ENCODE assay signal across 10 cellular contexts in the genomic region with DNA sequence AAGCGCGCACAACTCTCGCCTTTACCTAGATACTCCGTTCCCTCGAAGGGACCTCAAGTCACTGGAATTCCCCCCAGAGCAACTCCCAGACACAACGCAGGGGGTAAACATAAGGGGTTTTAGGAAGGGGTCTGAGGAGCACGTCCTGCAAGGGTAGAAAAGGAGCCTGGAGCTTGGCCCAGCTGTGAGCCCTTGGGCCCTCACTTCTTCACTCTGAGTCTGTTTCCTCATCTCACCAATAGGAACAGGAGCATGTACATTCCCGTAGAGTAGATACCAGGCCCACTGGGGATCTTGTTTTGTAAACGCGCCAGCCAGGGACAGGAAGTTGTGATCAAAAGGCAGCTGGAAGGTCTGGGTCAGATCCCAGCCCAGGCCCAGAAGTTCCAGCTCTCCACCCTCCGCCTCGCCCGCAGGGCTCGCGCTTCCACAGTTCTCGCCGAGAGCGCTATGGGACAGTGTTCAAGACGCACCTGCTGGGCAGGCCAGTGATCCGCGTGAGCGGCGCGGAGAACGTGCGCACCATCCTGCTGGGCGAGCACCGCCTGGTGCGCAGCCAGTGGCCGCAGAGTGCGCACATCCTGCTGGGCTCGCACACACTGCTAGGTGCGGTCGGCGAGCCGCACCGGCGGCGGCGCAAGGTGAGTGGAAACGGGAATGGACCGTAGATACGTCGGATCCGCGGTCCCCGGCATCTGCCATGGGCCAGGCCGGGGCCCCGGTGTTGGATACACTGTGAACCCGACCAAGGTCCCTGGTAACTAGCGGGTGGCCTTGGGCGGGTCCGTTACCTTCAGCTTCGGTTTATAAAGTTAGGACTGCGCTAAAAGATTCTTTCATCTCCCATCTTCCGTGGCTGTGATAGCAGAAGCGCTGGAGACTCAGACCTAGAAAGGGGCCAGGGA. TPM values are rescaled to one million over a fixed set of nuclear protein-coding genes. Genes with fewer than 3 reads are reported as not detected.
DNase-seq lines count a peak whose midpoint lies in the region; ATAC-seq and TF ChIP-seq lines count a peak whose summit lies in the region.
"Had no signal": no experiment of that assay in that cellular context is flagged by ENCODE, and none has a peak within 500 bp of the region (broad histone marks: within the 10 kb centered on the region; RNA-seq: fewer than 3 reads in every experiment).

No MANE protein-coding gene starts in this region.

- H3K27me3 Mint-ChIP-seq in dendritic cell treated with granulocyte-macrophage colony-stimulating factor and Interleukin-4, amounts not matched to agents 40 ng/mL and 50 ng/mL, for 4 days = peaks cover 70% of the 10 kb centered on the region

- H3K4me3 Mint-ChIP-seq in dendritic cell treated with granulocyte-macrophage colony-stimulating factor and Interleukin-4, amounts not matched to agents 40 ng/mL and 50 ng/mL, for 4 days = peak overlapping the region; percentile 55

- intact Hi-C loops in cardiac septum (cut with DNase I) = no loop called here
- intact Hi-C loops in dendritic cell treated with granulocyte-macrophage colony-stimulating factor and Interleukin-4, amounts not matched to agents 40 ng/mL and 50 ng/mL, for 4 days (cut with micrococcal nuclease) = no loop called here
- intact Hi-C loops in lower lobe of right lung (cut with DNase I) = no loop called here
- intact Hi-C loops in aorta (cut with DNase I) = no loop called here

- peaks cover 27% of the 10 kb centered on the region for H3K36me3 Mint-ChIP-seq in dendritic cell treated with granulocyte-macrophage colony-stimulating factor and Interleukin-4, amounts not matched to agents 40 ng/mL and 50 ng/mL, for 4 days (ENCODE audit: low read depth)

- H3K4me1 ChIP-seq in cardiac muscle cell (ENCODE audit: low read depth) (no peaks in the 10 kb centered on the region), lower lobe of right lung (peaks cover 21% of the 10 kb centered on the region), aorta (ENCODE audit: control insufficient read depth in 1 of 2, insufficient read depth in 2 of 2, low read length in 2 of 2) (no peaks in the 10 kb centered on the region)

- H3K36me3 ChIP-seq in cardiac muscle cell (no peaks in the 10 kb centered on the region), lower lobe of right lung (peaks cover 19% of the 10 kb centered on the region), aorta (ENCODE audit: control insufficient read depth in 1 of 2, insufficient read depth in 2 of 2, low read length in 1 of 2) (no peaks in the 10 kb centered on the region)

- H3K27me3 ChIP-seq in cardiac muscle cell = peaks cover 100% of the 10 kb centered on the region
- H3K27me3 ChIP-seq in lower lobe of right lung (ENCODE audit: low read depth) = peaks cover 67% of the 10 kb centered on the region
- H3K27me3 ChIP-seq in aorta (ENCODE audit: control insufficient read depth in 1 of 2, insufficient read depth in 2 of 2, low read length in 1 of 2) = no peaks in the 10 kb centered on the region

- ATAC-seq in lower lobe of right lung (peak; percentile 18 to 26), aorta (ENCODE audit: low FRiP score) (peak; percentile 20)

- H3K4me1 Mint-ChIP-seq in dendritic cell treated with granulocyte-macrophage colony-stimulating factor and Interleukin-4, amounts not matched to agents 40 ng/mL and 50 ng/mL, for 4 days (ENCODE audit: low read depth) = peaks cover 24% of the 10 kb centered on the region

- no peak overlapping the region for H3K27ac Mint-ChIP-seq in dendritic cell treated with granulocyte-macrophage colony-stimulating factor and Interleukin-4, amounts not matched to agents 40 ng/mL and 50 ng/mL, for 4 days

- no peaks in the 10 kb centered on the region for H3K9me3 ChIP-seq in cardiac muscle cell (ENCODE audit: low read depth)
- H3K9me3 ChIP-seq in lower lobe of right lung = no peaks in the 10 kb centered on the region
- no peaks in the 10 kb centered on the region for H3K9me3 ChIP-seq in aorta (ENCODE audit: control insufficient read depth, low read length)

- DNase-seq in cardiac muscle cell (ENCODE audit: low read depth in 1 of 2, low spot score in 1 of 2) = peak in 1 of 2 donors; percentile 43
- DNase-seq in cardiac septum (ENCODE audit: low spot score) = no peak
- no peak for DNase-seq in lower lobe of right lung
- DNase-seq in aorta = no peak
- no peak for DNase-seq in NCI-H226
- DNase-seq in activated effector memory CD4-positive, alpha-beta T cell treated with anti-CD3 and anti-CD28 coated beads, Interleukin-2, amount 50 U/mL, for 16 hours = no peak
- no peak for DNase-seq in HK-2 (ENCODE audit: unreplicated experiment)
- DNase-seq: effector CD8-positive, alpha-beta T cell had no signal

- H3K27ac ChIP-seq in cardiac muscle cell (no peak overlapping the region), lower lobe of right lung (no peak overlapping the region), aorta (ENCODE audit: low read depth in 1 of 2, low read length in 2 of 2) (no peak overlapping the region)
- H3K27ac ChIP-seq: PC-9 had no signal

- 10 to 12% methylated on average over 57 of the region's 57 CpGs for WGBS in aorta, 2 donors

- no peaks in the 10 kb centered on the region for H3K9me3 Mint-ChIP-seq in dendritic cell treated with granulocyte-macrophage colony-stimulating factor and Interleukin-4, amounts not matched to agents 40 ng/mL and 50 ng/mL, for 4 days

- TF ChIP-seq CTCF in cardiac muscle cell (IDR thresholded peaks at IDR 0.05; ENCODE audit: low read depth, low read length) = no peak
- TF ChIP-seq CTCF in lower lobe of right lung (IDR thresholded peaks at IDR 0.05) = no peak

- H3K4me3 ChIP-seq in cardiac muscle cell (peak overlapping the region; percentile 19), lower lobe of right lung (peak overlapping the region; percentile 40), aorta (ENCODE audit: low read length in 2 of 2) (no peak overlapping the region)
- H3K4me3 ChIP-seq: PC-9 had no signal

RNA-seq across cellular contexts. Expression of gene CYP26C1, which starts 1.2 kb away (rescaled TPM):
- total RNA-seq in cardiac muscle cell (0.06 and 0.21 TPM in 2 replicates), cardiac septum (not detected), lower lobe of right lung (0.27 TPM), aorta (under 1 TPM; 0.21 to 0.23 TPM)
- polyA plus RNA-seq in cardiac muscle cell (0.06 TPM in 1 of 2 replicates, not detected in the other), aorta (not detected)

RNA-seq across cellular contexts. Expression of gene CYP26A1, which starts 11.8 kb away (rescaled TPM):
- 1.2 and 2.1 TPM in 2 replicates for total RNA-seq in cardiac muscle cell
- polyA plus RNA-seq in cardiac muscle cell = 1.2 and 3.0 TPM in 2 replicates
- not detected for total RNA-seq in cardiac septum
- total RNA-seq in lower lobe of right lung = not detected
- not detected for total RNA-seq in aorta
- polyA plus RNA-seq in aorta = not detected

Comparison
In these comparisons a context has a peak if more than half of its experiments do, and no peak if none do; other contexts are left out.
1. H3K4me3 ChIP-seq: peak in cardiac muscle cell (single experiment) and lower lobe of right lung (single experiment); none in aorta (0 of 2).